Comparison of ENCODE assay signal across 1 cellular context in genomic region chr14:80298491-80299017, GRCh38.
TF ChIP-seq lines count a peak whose summit lies in the region.

No MANE protein-coding gene starts in this region.

TF ChIP-seq in IMR-90, 13 proteins besides CTCF, POLR2A, EP300 and RAD21 (continued from another document):
- TF ChIP-seq USF2 (IDR thresholded peaks at IDR 0.05; ENCODE audit: low read depth, low read length) (no peak), SMC3 (IDR thresholded peaks at IDR 0.05; ENCODE audit: low read depth, low read length) (no peak), RFX5 (IDR thresholded peaks at IDR 0.05; ENCODE audit: low read depth, low read length) (no peak), NFE2L2 (IDR thresholded peaks at IDR 0.05; ENCODE audit: low read depth, low read length) (no peak), MAZ (IDR thresholded peaks at IDR 0.05; ENCODE audit: borderline replicate concordance, low read depth, low read length) (no peak)
